ENCODE assay signal across 18 cellular contexts in the genomic region with DNA sequence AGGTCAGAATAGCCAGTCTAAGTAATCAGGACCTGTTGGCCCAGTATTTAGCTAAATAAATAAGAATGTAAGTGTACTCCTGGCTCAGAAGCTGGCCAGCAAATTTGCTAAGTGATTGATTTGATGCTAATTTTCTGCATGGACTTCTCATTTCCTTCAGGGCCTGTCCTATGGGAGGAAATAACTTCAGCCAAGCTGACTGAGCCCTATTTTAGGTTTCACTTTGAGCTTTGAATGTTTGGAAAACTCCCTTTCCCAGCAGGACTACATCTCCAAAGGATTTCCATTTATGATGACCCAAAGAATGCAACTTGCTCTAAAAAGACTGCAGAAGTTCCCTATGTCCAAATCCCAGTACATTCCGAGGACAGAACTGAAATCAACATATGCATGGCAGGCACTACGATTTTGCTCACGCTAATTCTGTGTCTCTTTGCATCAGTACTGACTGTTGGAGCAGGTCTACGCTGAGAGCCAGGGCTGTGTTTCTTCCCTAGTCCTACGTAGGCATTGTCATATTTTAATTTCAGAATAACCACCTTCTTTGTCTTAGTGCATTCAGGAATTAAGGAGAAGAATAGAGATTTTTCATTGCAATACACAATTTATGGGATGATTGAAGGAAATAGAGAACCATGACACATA.
DNase-seq lines count a peak whose midpoint lies in the region; ATAC-seq and TF ChIP-seq lines count a peak whose summit lies in the region.
"Had no signal": no experiment of that assay in that cellular context is flagged by ENCODE, and none has a peak within 500 bp of the region (broad histone marks: within the 10 kb centered on the region; RNA-seq: fewer than 3 reads in every experiment).

No MANE protein-coding gene starts in this region.

- peaks cover 0 to 7% of the 10 kb centered on the region in 2 donors for H3K4me1 ChIP-seq in right atrium auricular region
- peaks cover 0 to 22% (median 9%) of the 10 kb centered on the region in 4 donors for H3K4me1 ChIP-seq in sigmoid colon
- H3K4me1 ChIP-seq: Caco-2, colonic mucosa had no signal

- no peaks in the 10 kb centered on the region for H3K9me3 ChIP-seq in right atrium auricular region
- H3K9me3 ChIP-seq in sigmoid colon = no peaks in the 10 kb centered on the region
- H3K9me3 ChIP-seq: Caco-2, colonic mucosa had no signal

- H3K27me3 ChIP-seq in right atrium auricular region = no peaks in the 10 kb centered on the region
- H3K27me3 ChIP-seq in sigmoid colon = no peaks in the 10 kb centered on the region
- H3K27me3 ChIP-seq: colonic mucosa had no signal

- H3K4me3 ChIP-seq in coronary artery = peak overlapping the region; percentile 60
- H3K4me3 ChIP-seq in right atrium auricular region = peak overlapping the region; percentile 13 to 31
- peak overlapping the region in 3 of 4 donors; percentile 10 to 24 (median 20) for H3K4me3 ChIP-seq in sigmoid colon
- H3K4me3 ChIP-seq: colonic mucosa had no signal

- 75 to 86% methylated on average over 5 of the region's 5 CpGs for WGBS in sigmoid colon, 2 donors

- no peaks in the 10 kb centered on the region for H3K36me3 ChIP-seq in right atrium auricular region
- peaks cover 0 to 11% (median 0%) of the 10 kb centered on the region in 4 donors for H3K36me3 ChIP-seq in sigmoid colon
- H3K36me3 ChIP-seq: colonic mucosa had no signal

- no peak for TF ChIP-seq EP300 in sigmoid colon (IDR thresholded peaks at IDR 0.05)

- intact Hi-C loops in sigmoid colon (cut with DNase I) = no loop called here

- H3K27ac ChIP-seq in coronary artery (peak overlapping the region in 1 of 2 donors; percentile 36), right atrium auricular region (peak overlapping the region; percentile 23 to 56), sigmoid colon (peak overlapping the region in 3 of 4 donors; percentile 48 to 51 (median 49))
- H3K27ac ChIP-seq: colonic mucosa had no signal

- DNase-seq in EH (ENCODE audit: low read depth) (peak; percentile 19), coronary artery (ENCODE audit: low spot score) (no peak), right atrium auricular region (ENCODE audit: low spot score) (no peak), sigmoid colon (no peak), cerebellum (ENCODE audit: low spot score) (no peak), NCI-H2081 treated with DMSO at 0.1 percent for 48 hours (lab: John Stamatoyannopoulos, UW) (no peak), 8988T (no peak)
- DNase-seq: activated CD4-positive, alpha-beta T cell treated with anti-CD3 and anti-CD28 coated beads for 1 hour; activated gamma-delta T cell; aorta; Caco-2; colonic mucosa; erythroblast; GOT3; KG1; NCI-H1092 treated with DMSO at 0.1 percent for 48 hours; T-helper 2 cell had no signal

- no peak for ATAC-seq in HG02885 (IDR thresholded peaks at IDR 0.05; ENCODE audit: poor library complexity, unreplicated experiment)

- TF ChIP-seq CTCF in coronary artery (IDR thresholded peaks at IDR 0.05) (no peak), right atrium auricular region (IDR thresholded peaks at IDR 0.05) (no peak), sigmoid colon (IDR thresholded peaks at IDR 0.05) (no peak)

- no peak for TF ChIP-seq POLR2A in sigmoid colon (IDR thresholded peaks at IDR 0.05)
